Comparison of ENCODE assay signal across 14 cellular contexts in genomic region chr5:64900618-64901017, GRCh38.
DNase-seq lines count a peak whose midpoint lies in the region; ATAC-seq, FAIRE-seq and TF ChIP-seq lines count a peak whose summit lies in the region.
"Had no signal": no experiment of that assay in that cellular context is flagged by ENCODE, and none has a peak within 500 bp of the region (broad histone marks: within the 10 kb centered on the region; RNA-seq: fewer than 3 reads in every experiment).

No MANE protein-coding gene starts in this region.

- H3K4me2 ChIP-seq in K562 (ENCODE audit: insufficient read depth, low read length), result no peak overlapping the region

- no peaks in the 10 kb centered on the region for H3K27me3 ChIP-seq in K562 (ENCODE audit: control insufficient read depth in 2 of 2, insufficient read depth in 2 of 2, low read length in 2 of 2)

- no TSS peak for BruUV-seq in K562 (replicated peaks; lab: Mats Ljungman, UMichigan)

- no peak overlapping the region for H2AFZ ChIP-seq in K562 (ENCODE audit: low read depth, low read length)

- no peaks in the 10 kb centered on the region for H3K36me3 ChIP-seq in K562 (ENCODE audit: control insufficient read depth, insufficient read depth, low read length)

- TF ChIP-seq RAD21 in K562 (CRISPR knock-in tag; conservative IDR thresholded peaks at IDR 0.05 in 1 of 2, IDR thresholded peaks at IDR 0.05 in 1 of 2), result no peak

- no peak overlapping the region for H3K9ac ChIP-seq in K562 (ENCODE audit: insufficient read depth in 1 of 2, low read depth in 2 of 2, low read length in 2 of 2)

- no peaks in the 10 kb centered on the region for H3K9me3 ChIP-seq in K562 (replicated peaks; ENCODE audit: control insufficient read depth, insufficient read depth, low read depth, low read length)

- no peaks in the 10 kb centered on the region for H4K20me1 ChIP-seq in K562 (replicated peaks; ENCODE audit: control insufficient read depth, insufficient read depth, low read length)

- H3K4me1 ChIP-seq in K562 (replicated peaks in 1 of 2; ENCODE audit: control insufficient read depth in 2 of 2, insufficient read depth in 2 of 2, low read length in 2 of 2), result no peaks in the 10 kb centered on the region

- no peak for ATAC-seq in K562
- ATAC-seq in left colon, result peak; percentile 94
- ATAC-seq in GM21529 (IDR thresholded peaks at IDR 0.05; ENCODE audit: unreplicated experiment), result no peak
- ATAC-seq: SK-N-SH treated with all-trans-retinoic acid at 6 μM for 48 hours had no signal

- TF ChIP-seq CTCF in K562 (IDR thresholded peaks at IDR 0.05 in 2 of 3, conservative IDR thresholded peaks at IDR 0.05 in 1 of 3; ENCODE audit: insufficient read depth in 2 of 3, low read depth in 1 of 3, low read length in 3 of 3) (no peak), coronary artery (IDR thresholded peaks at IDR 0.05) (no peak)

- CTCF ChIA-PET in K562 (lab: Yijun Ruan, JAX; ENCODE audit: low intra/inter-chr PET ratio), result interaction anchor here (0.5 kb wide), 1 partner anchor 650 kb away, joined by 3 read pairs; no protein-coding TSS in a partner anchor

- in situ Hi-C loops in K562 (cut with MboI), result no loop called here

- H3K4me3 ChIP-seq in K562, result no peak overlapping the region
- no peak overlapping the region for H3K4me3 ChIP-seq in coronary artery

- no peaks in the 10 kb centered on the region for H3K9me1 ChIP-seq in K562 (ENCODE audit: control insufficient read depth, insufficient read depth, low read length)

- WGBS in K562 (ENCODE audit: insufficient coverage, low coverage, missing lambda C conversion rate), result 52% methylated on average over 2 of the region's 2 CpGs

- no peak for TF ChIP-seq EP300 in K562 (IDR thresholded peaks at IDR 0.05; ENCODE audit: low read length)

- no peaks in the 10 kb centered on the region for H3K79me2 ChIP-seq in K562 (ENCODE audit: control insufficient read depth, insufficient read depth, low read length)

- no peak for TF ChIP-seq POLR2A in K562 (conservative IDR thresholded peaks at IDR 0.05)

- intact Hi-C loops in K562 (cut with micrococcal nuclease) (no loop called here), left colon (cut with DNase I, micrococcal nuclease) (no loop called here)

- H3K27ac ChIP-seq in K562 (ENCODE audit: extremely low read depth, low read depth, low read length) (no peak overlapping the region), coronary artery (no peak overlapping the region)
- H3K27ac ChIP-seq: HL-60 had no signal

- peak; percentile 8 for DNase-seq in DMS53 treated with DMSO at 0.1 percent for 48 hours (lab: John Stamatoyannopoulos, UW; ENCODE audit: unreplicated experiment)
- peak; percentile 10 for DNase-seq in NCI-H146 treated with DMSO at 0.1 percent for 48 hours (lab: John Stamatoyannopoulos, UW; ENCODE audit: unreplicated experiment)
- no peak for DNase-seq in K562 (ENCODE audit: extremely low read depth in 1 of 4, low spot score in 3 of 4)
- DNase-seq in left colon, result no peak
- DNase-seq in coronary artery (ENCODE audit: low spot score), result no peak
- DNase-seq in NCI-H2196 (lab: John Stamatoyannopoulos, UW; ENCODE audit: unreplicated experiment), result no peak
- DNase-seq: ACHN; CD4-positive, alpha-beta T cell; NCI-H1105 treated with DMSO at 0.1 percent for 48 hours; NCI-H2029; NCI-H524 treated with DMSO at 0.1 percent for 48 hours had no signal

- FAIRE-seq in K562 (lab: Jason Lieb, UNC), result no peak

- POLR2A ChIA-PET in K562 (lab: Yijun Ruan, JAX), result no interaction called here

TF ChIP-seq in K562, 482 proteins besides CTCF, POLR2A, EP300 and RAD21:
- TF ChIP-seq FOXJ2 (tag; IDR thresholded peaks at IDR 0.05) (peak; percentile 54; the same call in 1 of the 2 replicates), ZNF766 (CRISPR knock-in tag; conservative IDR thresholded peaks at IDR 0.05) (no peak)
TF ChIP-seq in K562: peak in this region for 1.

Comparison
In these comparisons a context has a peak if more than half of its experiments do, and no peak if none do; other contexts are left out.
1. DNase-seq: peak in DMS53 treated with DMSO at 0.1 percent for 48 hours (single experiment) and NCI-H146 treated with DMSO at 0.1 percent for 48 hours (single experiment); none in K562 (0 of 4), left colon (0 of 2), coronary artery (single experiment) and NCI-H2196 (single experiment).